In the genomic region with DNA sequence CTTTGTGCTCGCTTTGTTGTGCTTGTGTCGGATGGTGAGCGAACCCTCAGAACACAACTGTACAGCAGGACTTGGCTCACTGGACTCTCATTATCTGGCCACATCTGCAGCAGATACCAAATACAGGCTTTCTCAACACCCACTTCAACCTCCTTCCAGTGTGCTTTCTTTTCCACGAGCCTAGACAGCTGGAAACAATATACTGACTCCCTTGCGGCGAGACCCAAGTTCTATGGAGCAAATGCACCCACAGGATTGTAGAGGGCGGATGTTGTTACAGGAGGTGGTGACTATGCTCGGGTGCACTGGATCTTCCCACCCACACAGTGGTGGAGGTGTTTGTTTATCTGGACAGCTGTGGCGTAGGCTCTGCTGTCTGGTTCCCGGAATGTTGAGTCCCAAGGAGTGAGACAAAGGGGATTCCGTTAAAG, we compare ENCODE assay signal across 16 cellular contexts.
A peak's percentile ranks its signal among the peaks of the same experiment; 100 is the strongest.
DNase-seq lines count a peak whose midpoint lies in the region; ATAC-seq, FAIRE-seq and TF ChIP-seq lines count a peak whose summit lies in the region.
"Had no signal": no experiment of that assay in that cellular context is flagged by ENCODE, and none has a peak within 500 bp of the region (broad histone marks: within the 10 kb centered on the region; RNA-seq: fewer than 3 reads in every experiment).

No MANE protein-coding gene starts in this region.

- H3K4me3 ChIP-seq in bronchial epithelial cell (ENCODE audit: low read depth, low read length): no peak overlapping the region
- H3K4me3 ChIP-seq in skeletal muscle cell (ENCODE audit: low read depth, low read length): no peak overlapping the region
- H3K4me3 ChIP-seq in H7 (ENCODE audit: insufficient read depth, low read depth, low read length): no peak overlapping the region
- H3K4me3 ChIP-seq in small intestine (ENCODE audit: low read depth in 1 of 2, low read length in 2 of 2): no peak overlapping the region

- no peak overlapping the region for H3K27ac ChIP-seq in small intestine (ENCODE audit: low read depth in 1 of 2, low read length in 1 of 2)
- H3K27ac ChIP-seq: foreskin keratinocyte had no signal

- DNase-seq in GM04503 (ENCODE audit: low read depth) (peak; percentile 89), bronchial epithelial cell (ENCODE audit: low read depth) (peak; percentile 82), left cardiac atrium (no peak), skeletal muscle cell (ENCODE audit: low read depth) (peak; percentile 97), H7 (no peak), anterior cingulate cortex (lab: John Stamatoyannopoulos, UW) (no peak), small intestine (no peak), GM19238 (ENCODE audit: insufficient read length, low spot score) (no peak)
- DNase-seq: activated naive CD8-positive, alpha-beta T cell treated with anti-CD3 and anti-CD28 coated beads, Interleukin-2, amount 10 ng/mL, durations not matched to agents 7 days and 5 days; foreskin keratinocyte; NCI-H1694; stimulated activated CD4-positive, alpha-beta T cell treated with anti-CD3 and anti-CD28 coated beads, Interleukin-15, amount 100 ng/mL, for 24 hours; T-helper 2 cell had no signal

- WGBS in small intestine, 3 donors: 69 to 81% (median 80%) methylated on average over 11 of the region's 11 CpGs

- intact Hi-C loops in left cardiac atrium (cut with DNase I): no loop called here

- peak; percentile 36 to 81 for ATAC-seq in left cardiac atrium
- ATAC-seq: foreskin keratinocyte; stimulated activated effector memory CD8-positive, alpha-beta T cell treated with anti-CD3 and anti-CD28 coated beads, Interleukin-12 subunit alpha, Interleukin-12 subunit beta, amount 100 ng/mL, for 72 hours had no signal

- no peaks in the 10 kb centered on the region for H3K27me3 ChIP-seq in bronchial epithelial cell (ENCODE audit: control insufficient read depth, insufficient read depth, low read length)
- no peaks in the 10 kb centered on the region for H3K27me3 ChIP-seq in H7 (ENCODE audit: control insufficient read depth, insufficient read depth, low read length)
- H3K27me3 ChIP-seq in small intestine (ENCODE audit: control insufficient read depth in 2 of 2, insufficient read depth in 2 of 2, low read length in 2 of 2): no peaks in the 10 kb centered on the region
- H3K27me3 ChIP-seq: foreskin keratinocyte had no signal

- TF ChIP-seq CTCF in bronchial epithelial cell (IDR thresholded peaks at IDR 0.05; ENCODE audit: insufficient read depth, low read length, severe bottlenecking): no peak

- no peaks in the 10 kb centered on the region for H3K9me3 ChIP-seq in small intestine (ENCODE audit: control insufficient read depth, low read depth)

- H3K36me3 ChIP-seq in bronchial epithelial cell (ENCODE audit: control insufficient read depth, insufficient read depth, low read length): no peaks in the 10 kb centered on the region
- H3K36me3 ChIP-seq in H7 (replicated peaks; ENCODE audit: control insufficient read depth, insufficient read depth, low read length): no peaks in the 10 kb centered on the region
- no peaks in the 10 kb centered on the region for H3K36me3 ChIP-seq in small intestine (ENCODE audit: control insufficient read depth in 2 of 2, insufficient read depth in 2 of 2, low read length in 2 of 2)

- no peaks in the 10 kb centered on the region for H3K4me1 ChIP-seq in small intestine (ENCODE audit: control insufficient read depth in 2 of 2, insufficient read depth in 1 of 2, low read depth in 1 of 2, low read length in 1 of 2)

- FAIRE-seq in bronchial epithelial cell (lab: Jason Lieb, UNC): peak; percentile 86
- no peak for FAIRE-seq in small intestine (lab: Jason Lieb, UNC)
- FAIRE-seq: D721Med, HTR-8/SVneo had no signal

Comparison
In these comparisons a context has a peak if more than half of its experiments do, and no peak if none do; other contexts are left out.
1. DNase-seq: peak in GM04503 (single experiment), bronchial epithelial cell (single experiment) and skeletal muscle cell (single experiment); none in left cardiac atrium (single experiment), H7 (single experiment), anterior cingulate cortex (0 of 58), small intestine (single experiment) and GM19238 (single experiment).